In genomic region chr1:206856674-206857464, GRCh38 we compare ENCODE assay signal across 12 cellular contexts. TPM values are rescaled to one million over a fixed set of nuclear protein-coding genes. Genes with fewer than 3 reads are reported as not detected.
DNase-seq lines count a peak whose midpoint lies in the region; ATAC-seq, FAIRE-seq and TF ChIP-seq lines count a peak whose summit lies in the region.
"Had no signal": no experiment of that assay in that cellular context is flagged by ENCODE, and none has a peak within 500 bp of the region (broad histone marks: within the 10 kb centered on the region; RNA-seq: fewer than 3 reads in every experiment).

No MANE protein-coding gene starts in this region.

- RAD21 ChIA-PET in GM12878 (lab: Charles Lee; ENCODE audit: unreplicated experiment), result interaction anchor here (1.4 kb wide), 2 partner anchors 56 to 76 kb away, joined by 4 to 5 read pairs; no protein-coding TSS in a partner anchor

- H3K9ac ChIP-seq in KMS-11, result no peak overlapping the region
- no peak overlapping the region for H3K9ac ChIP-seq in GM12878 (ENCODE audit: control insufficient read depth, insufficient read depth, low read length)

- H3K36me3 ChIP-seq in KMS-11 (ENCODE audit: insufficient read depth) (no peaks in the 10 kb centered on the region), GM12878 (ENCODE audit: control insufficient read depth in 2 of 2, insufficient read depth in 2 of 2, low read length in 1 of 2) (no peaks in the 10 kb centered on the region), psoas muscle (ENCODE audit: insufficient read depth in 1 of 2, low read depth in 1 of 2) (no peaks in the 10 kb centered on the region)

- intact Hi-C loops in GM12878 (cut with micrococcal nuclease; ENCODE audit: unreplicated experiment) (loop anchor here (2.0 kb wide), 1 partner anchor 126 kb away; no protein-coding TSS in a partner anchor), psoas muscle (cut with DNase I) (no loop called here)

- peak; percentile 47 for TF ChIP-seq CTCF in KMS-11 (conservative IDR thresholded peaks at IDR 0.05; ENCODE audit: low read depth, low read length)
- peak; percentile 10 to 61 (median 38); a peak in 4 of 6 replicates for TF ChIP-seq CTCF in GM12878 (IDR thresholded peaks at IDR 0.05 in 2 of 3, conservative IDR thresholded peaks at IDR 0.05 in 1 of 3; ENCODE audit: control insufficient read depth in 2 of 3, extremely low read depth in 1 of 3, insufficient read depth in 1 of 3, low read depth in 3 of 3, low read length in 3 of 3)
- peak; percentile 4 for TF ChIP-seq CTCF in psoas muscle (IDR thresholded peaks at IDR 0.05)

- in situ Hi-C loops in GM12878 (cut with MboI), result no loop called here

- TF ChIP-seq POLR2A in GM12878 (IDR thresholded peaks at IDR 0.05; ENCODE audit: low read depth, low read length), result no peak

- peak; percentile 27 for FAIRE-seq in GM12878 (lab: Jason Lieb, UNC)

- H2AFZ ChIP-seq in KMS-11 (ENCODE audit: low read depth) (no peak overlapping the region), GM12878 (ENCODE audit: control insufficient read depth, low read depth, low read length) (no peak overlapping the region)

- H3K9me3 ChIP-seq in GM12878 (replicated peaks; ENCODE audit: control insufficient read depth, insufficient read depth, low read length), result no peaks in the 10 kb centered on the region; the same call in 1 of the 3 replicates
- H3K9me3 ChIP-seq in psoas muscle, result peaks cover 3% of the 10 kb centered on the region

- ATAC-seq in GM12878 (peak; percentile 82), psoas muscle (no peak), HG03175 (IDR thresholded peaks at IDR 0.05; ENCODE audit: unreplicated experiment) (no peak)

- no peak overlapping the region for H3K27ac ChIP-seq in KMS-11
- H3K27ac ChIP-seq in GM12878 (ENCODE audit: control insufficient read depth, insufficient read depth), result no peak overlapping the region
- no peak overlapping the region for H3K27ac ChIP-seq in psoas muscle
- H3K27ac ChIP-seq: SK-N-MC had no signal

- SMC1A ChIA-PET in GM12878 (lab: Charles Lee; ENCODE audit: uncharacterized antibody, unreplicated experiment), result interaction anchor here (0.6 to 1.8 kb wide), 6 partner anchors 19 to 55 kb away, joined by 3 to 6 read pairs (median 4); no protein-coding TSS in a partner anchor

- POLR2A ChIA-PET in GM12878 (lab: Charles Lee), result no interaction called here

- peak; percentile 35 for DNase-seq in activated CD4-positive, alpha-beta T cell treated with anti-CD3 and anti-CD28 coated beads for 48 hours
- no peak for DNase-seq in activated CD4-positive, alpha-beta T cell treated with anti-CD3 and anti-CD28 coated beads, Interleukin-2, amount 50 U/mL, for 1 hour
- DNase-seq in GM12878 (ENCODE audit: low read depth, low spot score), result no peak
- DNase-seq in psoas muscle, result no peak
- DNase-seq in GDM1 (lab: John Stamatoyannopoulos, UW), result no peak
- no peak for DNase-seq in NCI-H2171 treated with DMSO at 0.1 percent for 48 hours (lab: John Stamatoyannopoulos, UW)
- DNase-seq: NCI-H1092 had no signal

- H3K4me2 ChIP-seq in KMS-11 (no peak overlapping the region), GM12878 (ENCODE audit: control insufficient read depth, insufficient read depth) (no peak overlapping the region)

- 39% methylated on average over 5 of the region's 5 CpGs for WGBS in GM12878 (ENCODE audit: insufficient coverage, insufficient replicate concordance, low lambda C conversion rate, missing lambda C conversion rate)
- WGBS in psoas muscle, 3 donors, result 86 to 91% (median 89%) methylated on average over 5 of the region's 5 CpGs

- H3K4me3 ChIP-seq in KMS-11 (IDR thresholded peaks at IDR 0.05; ENCODE audit: insufficient read depth, low read depth, low read length), result no peak overlapping the region
- H3K4me3 ChIP-seq in GM12878, result no peak overlapping the region
- H3K4me3 ChIP-seq in psoas muscle, result no peak overlapping the region
- H3K4me3 ChIP-seq: SK-N-MC had no signal

- CTCF ChIA-PET in GM12878 (lab: Yijun Ruan, JAX), result interaction anchor here (0.5 to 6.8 kb wide), 10 partner anchors 8 to 226 kb away, joined by 3 to 52 read pairs (median 4); partner anchors contain the start of gene IL20

- no TSS peak for BruUV-seq in GM12878 (replicated peaks; lab: Mats Ljungman, UMichigan)

- H3K79me2 ChIP-seq in KMS-11 (ENCODE audit: insufficient read depth, low read depth) (no peaks in the 10 kb centered on the region), GM12878 (ENCODE audit: control insufficient read depth, insufficient read depth, low read length) (no peaks in the 10 kb centered on the region)

- H3K4me1 ChIP-seq in KMS-11 (ENCODE audit: low read depth, poor library complexity, severe bottlenecking) (no peaks in the 10 kb centered on the region), GM12878 (ENCODE audit: control insufficient read depth, insufficient read depth, low read length) (no peaks in the 10 kb centered on the region), psoas muscle (no peaks in the 10 kb centered on the region)

- 0 out of 2 replicates have a peak, but pooled peaks have one; percentile 21 for TF ChIP-seq RAD21 in GM12878 (IDR thresholded peaks at IDR 0.05; ENCODE audit: insufficient read depth, low read depth, low read length)

- H4K20me1 ChIP-seq in KMS-11 (ENCODE audit: insufficient read depth), result no peaks in the 10 kb centered on the region
- no peaks in the 10 kb centered on the region for H4K20me1 ChIP-seq in GM12878 (ENCODE audit: control insufficient read depth, insufficient read depth)

- no peak for TF ChIP-seq EP300 in GM12878 (IDR thresholded peaks at IDR 0.05; ENCODE audit: borderline replicate concordance in 1 of 2, control insufficient read depth in 1 of 2, low read depth in 2 of 2, low read length in 2 of 2)

- no peaks in the 10 kb centered on the region for H3K27me3 ChIP-seq in KMS-11 (ENCODE audit: insufficient read depth, low read depth)
- H3K27me3 ChIP-seq in GM12878 (replicated peaks in 1 of 2; ENCODE audit: control insufficient read depth in 2 of 2, insufficient read depth in 2 of 2, low read length in 1 of 2), result no peaks in the 10 kb centered on the region; a peak in 1 of 4 replicates
- peaks cover 0 to 5% (median 0%) of the 10 kb centered on the region in 3 donors for H3K27me3 ChIP-seq in psoas muscle (ENCODE audit: insufficient read depth in 3 of 3, low read length in 2 of 3)

TF ChIP-seq in GM12878, 131 proteins besides CTCF, POLR2A, EP300 and RAD21 (continues in another document):
- TF ChIP-seq ZNF274 (IDR thresholded peaks at IDR 0.05; ENCODE audit: insufficient read depth, insufficient read length) (no peak), RELA (IDR thresholded peaks at IDR 0.05; ENCODE audit: borderline replicate concordance, partially characterized antibody) (no peak), GATAD2B (conservative IDR thresholded peaks at IDR 0.05; ENCODE audit: low read depth) (no peak), EZH2 (IDR thresholded peaks at IDR 0.05; ENCODE audit: borderline replicate concordance, control insufficient read depth, low read depth, low read length) (no peak), MEF2A (IDR thresholded peaks at IDR 0.05; ENCODE audit: insufficient read depth, low read depth, low read length) (no peak), HDAC6 (IDR thresholded peaks at IDR 0.05; ENCODE audit: unreplicated experiment) (no peak)

RNA-seq across cellular contexts. Expression of gene IL20, which starts 8.6 kb away (rescaled TPM):
- not detected in 2 replicates for total RNA-seq in GM12878 (2013; cell fraction: nucleolus; rRNA removed)
- 0.11 TPM in 1 of 2 replicates, not detected in the other for total RNA-seq in GM12878 (2014; rRNA removed)
- 0.13 TPM in 1 of 2 replicates, not detected in the other for total RNA-seq in GM12878 (2014; rRNA removed; fragmentation: Illumina TruSeq; extraction: Trizol)
- total RNA-seq in GM12878 (2021), result not detected in 2 replicates
- polyA plus RNA-seq in GM12878 (2011; ENCODE audit: low read depth), result not detected
- polyA plus RNA-seq in GM12878 (2011; rRNA removed), result not detected in 2 replicates
- not detected in 2 replicates for polyA plus RNA-seq in GM12878 (2011; cell fraction: cytosol; rRNA removed)
- not detected in 2 replicates for polyA plus RNA-seq in GM12878 (2011; cell fraction: nucleus; rRNA removed)
- not detected in 2 replicates for polyA plus RNA-seq in GM12878 (2012)
- not detected in 2 replicates for polyA plus RNA-seq in GM12878 (2014; fragmentation: Illumina TruSeq; extraction: Trizol)
- polyA plus RNA-seq in GM12878 (2014; fragmentation: Nextera tagmentation; extraction: Ambion mirVana), result under 1 TPM in 1 of 2 experiments, not detected in 1; 0.08 TPM
- not detected in 2 replicates for polyA plus RNA-seq in GM12878 (2014; rRNA removed)
- not detected for polyA plus RNA-seq in GM12878 (2016; fragmentation: Nextera tagmentation; extraction: Ambion mirVana)
- not detected in 2 replicates for polyA minus RNA-seq in GM12878 (2011; rRNA and poly(A)+ RNA removed)
- not detected in 2 replicates for polyA minus RNA-seq in GM12878 (2011; cell fraction: cytosol; rRNA and poly(A)+ RNA removed)
- polyA minus RNA-seq in GM12878 (2011; cell fraction: nucleus; rRNA and poly(A)+ RNA removed), result not detected in 2 replicates
- 1 to 10 TPM in 1 of 4 donors, not detected in 3; 1.2 TPM for total RNA-seq in psoas muscle
- not detected for polyA plus RNA-seq in psoas muscle
- total RNA-seq: CD8-positive, alpha-beta memory T cell had no signal
- polyA plus RNA-seq: CD8-positive, alpha-beta memory T cell; neural cell had no signal

RNA-seq across cellular contexts. Expression of gene IL24, which starts 40.4 kb away (rescaled TPM):
- total RNA-seq in GM12878 (2013; cell fraction: nucleolus; rRNA removed), result 0.29 TPM in 1 of 2 replicates, not detected in the other
- total RNA-seq in GM12878 (2014; rRNA removed) (0.11 TPM in 2 replicates), GM12878 (2014; rRNA removed; fragmentation: Illumina TruSeq; extraction: Trizol) (0.22 TPM in 1 of 2 replicates, not detected in the other), GM12878 (2021) (0.16 TPM in 1 of 2 replicates, not detected in the other), psoas muscle (10 to 100 TPM in 1 of 4 donors, under 1 TPM in 1, not detected in 2; 0.23 to 20.3 TPM)
- polyA plus RNA-seq in GM12878 (2011; ENCODE audit: low read depth), result 14.3 TPM
- polyA plus RNA-seq in GM12878 (2011; rRNA removed) (0.05 and 0.19 TPM in 2 replicates), GM12878 (2014; fragmentation: Illumina TruSeq; extraction: Trizol) (0.21 and 0.41 TPM in 2 replicates), GM12878 (2014; fragmentation: Nextera tagmentation; extraction: Ambion mirVana) (10 to 100 TPM; 19.0 to 19.8 TPM), GM12878 (2014; rRNA removed) (0.13 and 0.35 TPM in 2 replicates), GM12878 (2016; fragmentation: Nextera tagmentation; extraction: Ambion mirVana) (1 to 10 TPM; 5.1 to 6.4 TPM), psoas muscle (1 to 10 TPM in 1 of 3 donors, under 1 TPM in 2; 0.05 to 1.7 (median 0.20) TPM)
- polyA plus RNA-seq in GM12878 (2011; cell fraction: cytosol; rRNA removed), result 0.03 TPM in 1 of 2 replicates, not detected in the other
- not detected in 2 replicates for polyA plus RNA-seq in GM12878 (2011; cell fraction: nucleus; rRNA removed)
- 28.2 and 39.9 TPM in 2 replicates for polyA plus RNA-seq in GM12878 (2012)
- not detected in 2 replicates for polyA minus RNA-seq in GM12878 (2011; rRNA and poly(A)+ RNA removed)
- polyA minus RNA-seq in GM12878 (2011; cell fraction: cytosol; rRNA and poly(A)+ RNA removed), result not detected in 2 replicates
- not detected in 2 replicates for polyA minus RNA-seq in GM12878 (2011; cell fraction: nucleus; rRNA and poly(A)+ RNA removed)
- polyA plus RNA-seq: neural cell had no signal
